ENCODE assay signal across 8 cellular contexts in the genomic region with DNA sequence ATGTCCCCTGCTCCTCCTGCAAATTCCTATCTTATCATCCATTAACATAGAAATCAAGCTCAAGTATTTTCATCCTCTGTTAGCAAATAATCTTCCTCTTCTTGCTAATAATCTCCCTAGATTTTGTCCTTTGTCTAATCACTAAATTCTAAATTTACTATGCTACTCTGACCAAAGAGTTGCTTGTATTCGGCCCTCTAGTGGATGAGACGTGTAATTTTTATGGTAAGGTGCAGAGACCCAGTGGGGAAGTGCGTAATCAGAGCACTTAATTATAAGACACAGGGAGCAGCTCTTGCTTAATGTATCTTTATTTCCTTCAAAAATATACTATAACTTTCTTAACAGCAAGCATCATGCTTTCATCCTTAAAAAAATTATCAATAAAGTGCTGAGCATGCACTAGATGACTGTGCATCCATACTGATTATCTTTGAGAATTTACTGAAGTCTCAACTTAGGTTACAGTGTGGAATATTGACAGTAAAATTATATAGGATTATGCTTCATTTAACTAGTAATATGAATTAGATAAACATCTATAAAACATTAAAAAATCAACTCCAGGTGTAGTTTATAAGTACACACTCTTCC.
DNase-seq lines count a peak whose midpoint lies in the region; ATAC-seq and TF ChIP-seq lines count a peak whose summit lies in the region.

No MANE protein-coding gene starts in this region.

- no peaks in the 10 kb centered on the region for H3K9me3 Mint-ChIP-seq in activated T-cell treated with anti-CD3 and anti-CD28 coated beads, Interleukin-2, amount 50 U/mL, for 72 hours

- no peaks in the 10 kb centered on the region for H4K20me1 ChIP-seq in SU-DHL-6 (ENCODE audit: low read depth, low read length)

- WGBS in ovary, 3 donors = 14 to 15% (median 15%) methylated on average over 3 of the region's 3 CpGs

- no peaks in the 10 kb centered on the region for H3K36me3 Mint-ChIP-seq in activated T-cell treated with anti-CD3 and anti-CD28 coated beads, Interleukin-2, amount 50 U/mL, for 72 hours (ENCODE audit: insufficient read depth in 2 of 2)

- ATAC-seq in activated T-cell treated with anti-CD3 and anti-CD28 coated beads, Interleukin-2, amount 50 U/mL, for 72 hours (replicated peaks in 1 of 2) = peak; percentile 60 to 64
- ATAC-seq in GM21619 (IDR thresholded peaks at IDR 0.05; ENCODE audit: unreplicated experiment) = peak; percentile 87

- TF ChIP-seq CTCF in SU-DHL-6 (IDR thresholded peaks at IDR 0.05; ENCODE audit: insufficient read depth, low read length, poor library complexity, severe bottlenecking) = peak; percentile 81
- peak in 2 of 3 donors; percentile 42 to 44 for TF ChIP-seq CTCF in ovary (IDR thresholded peaks at IDR 0.05)

- peaks cover 5% of the 10 kb centered on the region for H3K27me3 Mint-ChIP-seq in activated T-cell treated with anti-CD3 and anti-CD28 coated beads, Interleukin-2, amount 50 U/mL, for 72 hours (ENCODE audit: low read depth)

- TF ChIP-seq POLR2A in ovary (IDR thresholded peaks at IDR 0.05) = no peak

- H3F3A ChIP-seq in SU-DHL-6 (ENCODE audit: insufficient read depth) = no peaks in the 10 kb centered on the region

- no peak overlapping the region for H3K4me2 ChIP-seq in SU-DHL-6 (ENCODE audit: low read depth, low read length, poor library complexity, severe bottlenecking)

- H3K9ac ChIP-seq in SU-DHL-6 (ENCODE audit: low read length) = no peak overlapping the region

- DNase-seq in activated T-cell treated with anti-CD3 and anti-CD28 coated beads, Interleukin-2, amount 50 U/mL, for 72 hours = peak in 1 of 2 donors; percentile 9
- DNase-seq in activated T-cell treated with anti-CD3 and anti-CD28 coated beads for 4 hours (no peak), HuH-7.5 (ENCODE audit: low spot score) (peak; percentile 24), fibroblast of the conjunctiva (ENCODE audit: low read depth) (peak; percentile 18), ovary (no peak)
- DNase-seq in activated CD4-positive, alpha-beta T cell treated with anti-CD3 and anti-CD28 coated beads for 1 hour = no peak

- H3K9me3 ChIP-seq in SU-DHL-6 (ENCODE audit: insufficient read depth, low read length) (no peaks in the 10 kb centered on the region), ovary (no peaks in the 10 kb centered on the region)

- H3K79me2 ChIP-seq in SU-DHL-6 (ENCODE audit: insufficient read depth, low read length) = no peaks in the 10 kb centered on the region

- H2AFZ ChIP-seq in SU-DHL-6 (ENCODE audit: low read depth, low read length, severe bottlenecking) = no peak overlapping the region

- no peak overlapping the region for H3K27ac Mint-ChIP-seq in activated T-cell treated with anti-CD3 and anti-CD28 coated beads, Interleukin-2, amount 50 U/mL, for 72 hours

- H3K27ac ChIP-seq in SU-DHL-6 (ENCODE audit: low read depth, low read length) (no peak overlapping the region), ovary (no peak overlapping the region)

- H3K36me3 ChIP-seq in SU-DHL-6 (ENCODE audit: low read length) (no peaks in the 10 kb centered on the region), ovary (no peaks in the 10 kb centered on the region)

- no peaks in the 10 kb centered on the region for H3K27me3 ChIP-seq in SU-DHL-6 (ENCODE audit: low read length)
- no peaks in the 10 kb centered on the region for H3K27me3 ChIP-seq in ovary

- no peaks in the 10 kb centered on the region for H3K4me1 Mint-ChIP-seq in activated T-cell treated with anti-CD3 and anti-CD28 coated beads, Interleukin-2, amount 50 U/mL, for 72 hours (ENCODE audit: low read depth)

- no peaks in the 10 kb centered on the region for H3K9me2 ChIP-seq in SU-DHL-6 (replicated peaks; ENCODE audit: insufficient read depth, low read length)

- TF ChIP-seq EP300 in ovary (IDR thresholded peaks at IDR 0.05) = no peak

- H3K4me3 ChIP-seq in SU-DHL-6 (ENCODE audit: insufficient read depth, low read length, poor library complexity, severe bottlenecking) = no peak overlapping the region
- H3K4me3 ChIP-seq in ovary = no peak overlapping the region

- intact Hi-C loops in ovary (cut with DNase I) = no loop called here

- no peaks in the 10 kb centered on the region for H3K4me1 ChIP-seq in ovary (ENCODE audit: insufficient read depth)

- H3K4me3 Mint-ChIP-seq in activated T-cell treated with anti-CD3 and anti-CD28 coated beads, Interleukin-2, amount 50 U/mL, for 72 hours = no peak overlapping the region

Comparison
In these comparisons a context has a peak if more than half of its experiments do, and no peak if none do; other contexts are left out.
1. DNase-seq: peak in HuH-7.5 (single experiment) and fibroblast of the conjunctiva (single experiment); none in activated T-cell treated with anti-CD3 and anti-CD28 coated beads for 4 hours (single experiment), ovary (0 of 5) and activated CD4-positive, alpha-beta T cell treated with anti-CD3 and anti-CD28 coated beads for 1 hour (single experiment).